In genomic region chrX:30525732-30526131, GRCh38 we compare ENCODE assay signal across 21 cellular contexts. TPM values are rescaled to one million over a fixed set of nuclear protein-coding genes. Genes with fewer than 3 reads are reported as not detected.
"Had no signal": no experiment of that assay in that cellular context is flagged by ENCODE, and none has a peak within 500 bp of the region (broad histone marks: within the 10 kb centered on the region; RNA-seq: fewer than 3 reads in every experiment).

No MANE protein-coding gene starts in this region.

- H3K36me3 ChIP-seq: MG63, SJCRH30 had no signal

- ATAC-seq: SK-N-SH treated with all-trans-retinoic acid at 6 μM for 48 hours had no signal

- H3K9me3 ChIP-seq: MG63, SJCRH30 had no signal

- H3K27ac ChIP-seq: SJCRH30 had no signal

- DNase-seq: Karpas-422, KG1, MG63, NCI-H1092, NCI-H1105 treated with DMSO at 0.1 percent for 48 hours, NCI-H1417 treated with DMSO at 0.1 percent for 48 hours, NCI-H146, NCI-H1694 treated with DMSO at 0.1 percent for 48 hours, NCI-H1930, NCI-H2081, NCI-H2107, NCI-H2227 treated with DMSO at 0.1 percent for 48 hours, NCI-H524, NCI-H526 treated with DMSO at 0.1 percent for 48 hours, NCI-H748 treated with DMSO at 0.1 percent for 48 hours, RPMI8226, SHP77 treated with DMSO at 0.1 percent for 48 hours, SJCRH30 had no signal

- H3K27me3 ChIP-seq: MG63, SJCRH30 had no signal

- H3K4me3 ChIP-seq: MG63, SJCRH30 had no signal

- H3K4me1 ChIP-seq: SJCRH30 had no signal

RNA-seq across cellular contexts. Expression of gene TASL, which starts 51.8 kb away (rescaled TPM):
- total RNA-seq: HT-29, NCI-H460, SJCRH30 had no signal
